ENCODE assay signal across 8 cellular contexts in genomic region chr1:151008244-151009205, GRCh38. TPM values are rescaled to one million over a fixed set of nuclear protein-coding genes. Genes with fewer than 3 reads are reported as not detected.
DNase-seq lines count a peak whose midpoint lies in the region; ATAC-seq, FAIRE-seq and TF ChIP-seq lines count a peak whose summit lies in the region.

Gene PRUNE1, plus strand, starts transcription at chr1:151008449. Its CDS starts 184 bp downstream, at chr1:151008633.

- H3K27me3 ChIP-seq in esophagus muscularis mucosa (no peaks in the 10 kb centered on the region), muscle layer of duodenum (ENCODE audit: low read depth, low read length) (no peaks in the 10 kb centered on the region)

- TF ChIP-seq CTCF in D721Med (IDR thresholded peaks at IDR 0.05; ENCODE audit: insufficient read depth, missing control alignments) (no peak), esophagus muscularis mucosa (IDR thresholded peaks at IDR 0.05) (peak in 1 of 3 experiments; percentile 10)

- H3K27ac ChIP-seq in esophagus muscularis mucosa (replicated peaks in 1 of 4) (peak within 1 kb of the TSS; percentile 81 to 91 (median 87)), muscle layer of duodenum (ENCODE audit: low read length) (peak within 1 kb of the TSS; percentile 95)

- H3K4me1 ChIP-seq in esophagus muscularis mucosa = peaks cover 52 to 77% (median 75%) of the 10 kb centered on the region in 4 donors
- H3K4me1 ChIP-seq in muscle layer of duodenum (ENCODE audit: control insufficient read depth in 1 of 2, insufficient read depth in 2 of 2, low read length in 2 of 2) = peaks cover 24 to 51% of the 10 kb centered on the region in 2 donors

- peak within 1 kb of the TSS; percentile 99 for H3K27ac Mint-ChIP-seq in activated T-cell treated with anti-CD3 and anti-CD28 coated beads, Interleukin-2, amount 50 U/mL, for 72 hours

- H3K4me3 Mint-ChIP-seq in activated T-cell treated with anti-CD3 and anti-CD28 coated beads, Interleukin-2, amount 50 U/mL, for 72 hours = peak within 1 kb of the TSS; percentile 99

- intact Hi-C loops in esophagus muscularis mucosa (cut with DNase I) = loop anchor here (10.0 kb wide), 1 partner anchor 314 kb away; the partner anchor contains the start of gene GOLPH3L

- TF ChIP-seq EP300 in esophagus muscularis mucosa (IDR thresholded peaks at IDR 0.05) = no peak

- peak; percentile 72 for ATAC-seq in GM21717 (IDR thresholded peaks at IDR 0.05; ENCODE audit: unreplicated experiment)
- peak; percentile 87 for ATAC-seq in activated T-cell treated with anti-CD3 and anti-CD28 coated beads, Interleukin-2, amount 50 U/mL, for 72 hours (replicated peaks in 1 of 2)

- peaks cover 76% of the 10 kb centered on the region for H3K4me1 Mint-ChIP-seq in activated T-cell treated with anti-CD3 and anti-CD28 coated beads, Interleukin-2, amount 50 U/mL, for 72 hours (ENCODE audit: low read depth)

- FAIRE-seq in D721Med (lab: Jason Lieb, UNC) = peak; percentile 69

- no peak for TF ChIP-seq POLR2A in esophagus muscularis mucosa (IDR thresholded peaks at IDR 0.05; ENCODE audit: low read depth)

- H3K9me3 ChIP-seq in esophagus muscularis mucosa (no peaks in the 10 kb centered on the region), muscle layer of duodenum (ENCODE audit: control insufficient read depth in 1 of 2, low read length in 2 of 2) (no peaks in the 10 kb centered on the region)

- H3K4me3 ChIP-seq in esophagus muscularis mucosa = peak within 1 kb of the TSS; percentile 66 to 80 (median 70)
- peak within 1 kb of the TSS; percentile 78 to 88 for H3K4me3 ChIP-seq in muscle layer of duodenum (ENCODE audit: low read depth in 1 of 2, low read length in 2 of 2)

- H3K27me3 Mint-ChIP-seq in activated T-cell treated with anti-CD3 and anti-CD28 coated beads, Interleukin-2, amount 50 U/mL, for 72 hours (ENCODE audit: low read depth) = no peaks in the 10 kb centered on the region

- H3K9me3 Mint-ChIP-seq in activated T-cell treated with anti-CD3 and anti-CD28 coated beads, Interleukin-2, amount 50 U/mL, for 72 hours = no peaks in the 10 kb centered on the region

- peaks cover 2 to 3% of the 10 kb centered on the region in 2 donors for H3K36me3 Mint-ChIP-seq in activated T-cell treated with anti-CD3 and anti-CD28 coated beads, Interleukin-2, amount 50 U/mL, for 72 hours (ENCODE audit: insufficient read depth in 2 of 2)

- H3K36me3 ChIP-seq in esophagus muscularis mucosa (peaks cover 0 to 4% (median 0%) of the 10 kb centered on the region in 4 donors), muscle layer of duodenum (ENCODE audit: control insufficient read depth in 1 of 2, insufficient read depth in 2 of 2, low read length in 2 of 2) (peaks cover 0 to 7% of the 10 kb centered on the region in 2 donors)

- DNase-seq in D721Med (ENCODE audit: insufficient read length, low spot score) (peak; percentile 100), Kasumi-1 (lab: John Stamatoyannopoulos, UW) (peak; percentile 90 to 94), RKO (ENCODE audit: low spot score) (peak; percentile 98), esophagus muscularis mucosa (ENCODE audit: extremely low spot score) (peak; percentile 98)
- peak; percentile 98 for DNase-seq in activated T-cell treated with anti-CD3 and anti-CD28 coated beads, Interleukin-2, amount 50 U/mL, for 72 hours
- peak; percentile 91 for DNase-seq in stimulated activated CD8-positive, alpha-beta memory T cell treated with anti-CD3 and anti-CD28 coated beads, Interleukin-7, amount 100 ng/mL, for 24 hours (ENCODE audit: low read depth)

- under 1% methylated on average over 27 of the region's 69 CpGs for WGBS in esophagus muscularis mucosa

RNA-seq across cellular contexts. Expression of gene PRUNE1, which starts in this region (rescaled TPM):
- total RNA-seq in activated T-cell treated with anti-CD3 and anti-CD28 coated beads, Interleukin-2, amount 50 U/mL, for 72 hours = 10 to 100 TPM; 18.1 to 20.1 TPM
- 10 to 100 TPM; 17.4 to 40.7 (median 23.1) TPM for total RNA-seq in esophagus muscularis mucosa

Comparison
In these comparisons a context has a peak if more than half of its experiments do, and no peak if none do; other contexts are left out.
1. Peak in every context shown above with its lines: DNase-seq, ATAC-seq, H3K4me3 ChIP-seq and H3K27ac ChIP-seq.